Comparison of ENCODE assay signal across 15 cellular contexts in genomic region chr10:128928231-128928836, GRCh38.
"Had no signal": no experiment of that assay in that cellular context is flagged by ENCODE, and none has a peak within 500 bp of the region (broad histone marks: within the 10 kb centered on the region; RNA-seq: fewer than 3 reads in every experiment).

No MANE protein-coding gene starts in this region.

- H3K36me3 Mint-ChIP-seq: activated naive CD4-positive, alpha-beta T cell treated with anti-CD3 and anti-CD28 coated beads, Interleukin-2, amount 10 ng/mL, durations not matched to agents 7 days and 5 days; naive thymus-derived CD8-positive, alpha-beta T cell had no signal

- H3K4me3 Mint-ChIP-seq: activated naive CD4-positive, alpha-beta T cell treated with anti-CD3 and anti-CD28 coated beads, Interleukin-2, amount 10 ng/mL, durations not matched to agents 7 days and 5 days; activated T-cell treated with anti-CD3 and anti-CD28 coated beads, Interleukin-2, amount 50 U/mL, for 24 hours; central memory CD8-positive, alpha-beta T cell; naive thymus-derived CD8-positive, alpha-beta T cell; T-helper 17 cell had no signal

- H3K4me1 Mint-ChIP-seq: activated naive CD4-positive, alpha-beta T cell treated with anti-CD3 and anti-CD28 coated beads, Interleukin-2, amount 10 ng/mL, durations not matched to agents 7 days and 5 days; central memory CD8-positive, alpha-beta T cell; naive thymus-derived CD8-positive, alpha-beta T cell; T-helper 17 cell had no signal

- H3K27me3 Mint-ChIP-seq: central memory CD8-positive, alpha-beta T cell had no signal

- DNase-seq: activated CD4-positive, alpha-beta T cell treated with anti-CD3 and anti-CD28 coated beads, Interleukin-2, amount 50 U/mL, for 48 hours; activated naive CD4-positive, alpha-beta T cell treated with anti-CD3 and anti-CD28 coated beads, Interleukin-2, amount 10 ng/mL, durations not matched to agents 7 days and 5 days; activated T-cell treated with anti-CD3 and anti-CD28 coated beads, Interleukin-2, amount 50 U/mL, for 24 hours; effector CD8-positive, alpha-beta T cell; foreskin fibroblast; head of caudate nucleus; naive thymus-derived CD8-positive, alpha-beta T cell; stimulated activated CD4-positive, alpha-beta T cell treated with anti-CD3 and anti-CD28 coated beads, Interleukin-12 subunit alpha, Interleukin-12 subunit beta, amount 100 ng/mL, for 4 hours; stimulated activated CD4-positive, alpha-beta T cell treated with anti-CD3 and anti-CD28 coated beads, Interleukin-2, amount 100 ng/mL, for 24 hours; stomach; T-helper 17 cell; WERI-Rb-1 had no signal

- ATAC-seq: naive thymus-derived CD8-positive, alpha-beta T cell; T-helper 17 cell had no signal

- H3K27ac Mint-ChIP-seq: activated naive CD4-positive, alpha-beta T cell treated with anti-CD3 and anti-CD28 coated beads, Interleukin-2, amount 10 ng/mL, durations not matched to agents 7 days and 5 days; activated T-cell treated with anti-CD3 and anti-CD28 coated beads, Interleukin-2, amount 50 U/mL, for 24 hours; naive thymus-derived CD8-positive, alpha-beta T cell; T-helper 17 cell had no signal

- H3K9me3 Mint-ChIP-seq: activated naive CD4-positive, alpha-beta T cell treated with anti-CD3 and anti-CD28 coated beads, Interleukin-2, amount 10 ng/mL, durations not matched to agents 7 days and 5 days; activated T-cell treated with anti-CD3 and anti-CD28 coated beads, Interleukin-2, amount 50 U/mL, for 24 hours; central memory CD8-positive, alpha-beta T cell had no signal

- FAIRE-seq: endothelial cell of umbilical vein had no signal

- H3K9me3 ChIP-seq: stomach, thoracic aorta had no signal

- H3K27ac ChIP-seq: thoracic aorta, WERI-Rb-1 had no signal

- H3K36me3 ChIP-seq: stomach, thoracic aorta, WERI-Rb-1 had no signal

- H3K4me3 ChIP-seq: stomach, thoracic aorta had no signal
